Comparison of ENCODE assay signal across 8 cellular contexts in the genomic region with DNA sequence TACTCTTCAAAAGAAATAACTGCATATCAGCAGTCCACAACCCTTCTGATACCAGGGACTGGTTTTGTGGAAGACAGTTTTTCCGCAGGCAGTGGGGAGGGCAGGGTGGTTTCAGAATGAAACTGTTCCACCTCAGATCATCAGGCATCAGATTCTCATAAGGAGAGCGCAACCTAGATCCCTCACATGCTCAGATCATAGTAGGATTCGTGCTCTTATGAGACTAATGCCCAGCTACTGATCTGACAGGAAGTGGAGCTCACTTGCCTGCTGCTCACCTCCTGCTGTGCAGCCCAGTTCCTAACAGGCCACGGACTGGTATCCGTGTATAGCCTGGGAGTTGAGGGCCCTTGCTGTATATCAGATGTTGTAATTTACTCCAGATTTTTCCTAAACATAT. TPM values are rescaled to one million over a fixed set of nuclear protein-coding genes. Genes with fewer than 3 reads are reported as not detected.
DNase-seq lines count a peak whose midpoint lies in the region; ATAC-seq and TF ChIP-seq lines count a peak whose summit lies in the region.

No MANE protein-coding gene starts in this region.

- H3K27me3 Mint-ChIP-seq in CD4-positive, alpha-beta T cell = no peaks in the 10 kb centered on the region
- H3K27me3 Mint-ChIP-seq in glutamatergic neuron (ENCODE audit: unreplicated experiment) = no peaks in the 10 kb centered on the region

- DNase-seq in CD4-positive, alpha-beta T cell = peak in 1 of 10 experiments; percentile 3
- peak; percentile 30 to 40 for DNase-seq in activated T-cell treated with anti-CD3 and anti-CD28 coated beads, Interleukin-2, amount 50 U/mL, for 48 hours
- DNase-seq in esophagus squamous epithelium (lab: John Stamatoyannopoulos, UW) = no peak
- DNase-seq in ascending aorta (ENCODE audit: low spot score in 2 of 2) = no peak
- no peak for DNase-seq in glutamatergic neuron
- no peak for DNase-seq in medulla oblongata (ENCODE audit: extremely low spot score)

- CTCF ChIA-PET in CD4-positive, alpha-beta T cell (lab: Charles Lee) = interaction anchor here (1.1 to 2.5 kb wide), 3 partner anchors 10 to 51 kb away, joined by 3 to 14 read pairs (median 5); partner anchors contain the start of genes CDC73, RO60 and UCHL5

- H3K4me3 ChIP-seq in esophagus squamous epithelium (no peak overlapping the region), ascending aorta (no peak overlapping the region)

- POLR2A ChIA-PET in CD4-positive, alpha-beta T cell (lab: Charles Lee) = interaction anchor here (0.7 to 2.9 kb wide), 2 partner anchors 12 to 33 kb away, joined by 3 to 11 read pairs; partner anchors contain the start of genes RO60 and UCHL5

- H3K4me1 ChIP-seq in esophagus squamous epithelium (peaks cover 0 to 12% (median 0%) of the 10 kb centered on the region in 3 donors), ascending aorta (peaks cover 0 to 5% of the 10 kb centered on the region in 2 donors)

- H3K36me3 ChIP-seq in esophagus squamous epithelium (peaks cover 0 to 30% (median 0%) of the 10 kb centered on the region in 3 donors), ascending aorta (peaks cover 0 to 6% of the 10 kb centered on the region in 2 donors)

- H3K4me1 Mint-ChIP-seq in CD4-positive, alpha-beta T cell (ENCODE audit: low read depth) = peaks cover 51% of the 10 kb centered on the region
- H3K4me1 Mint-ChIP-seq in glutamatergic neuron (ENCODE audit: low read depth, unreplicated experiment) = peaks cover 5% of the 10 kb centered on the region

- peak; percentile 41 for ATAC-seq in CD4-positive, alpha-beta T cell (ENCODE audit: poor library complexity)
- peak; percentile 63 for ATAC-seq in GM19043 (IDR thresholded peaks at IDR 0.05; ENCODE audit: low read depth, unreplicated experiment)
- peak; percentile 51 for ATAC-seq in HG03280 (IDR thresholded peaks at IDR 0.05; ENCODE audit: unreplicated experiment)

- WGBS in esophagus squamous epithelium, 2 donors = 52 to 76% methylated on average over 5 of the region's 5 CpGs

- H3K27ac ChIP-seq in CD4-positive, alpha-beta T cell (ENCODE audit: low read depth, low read length) = no peak overlapping the region
- H3K27ac ChIP-seq in esophagus squamous epithelium (no peak overlapping the region), ascending aorta (no peak overlapping the region)

- no peak overlapping the region for H3K4me3 Mint-ChIP-seq in CD4-positive, alpha-beta T cell
- H3K4me3 Mint-ChIP-seq in glutamatergic neuron (ENCODE audit: unreplicated experiment) = no peak overlapping the region

- H3K27ac Mint-ChIP-seq in CD4-positive, alpha-beta T cell = peak overlapping the region; percentile 68
- H3K27ac Mint-ChIP-seq in glutamatergic neuron (ENCODE audit: unreplicated experiment) = no peak overlapping the region

- no peaks in the 10 kb centered on the region for H3K27me3 ChIP-seq in CD4-positive, alpha-beta T cell (ENCODE audit: control insufficient read depth, insufficient read depth, low read length)
- H3K27me3 ChIP-seq in esophagus squamous epithelium (no peaks in the 10 kb centered on the region), ascending aorta (no peaks in the 10 kb centered on the region)

- no peaks in the 10 kb centered on the region for H3K9me3 Mint-ChIP-seq in CD4-positive, alpha-beta T cell
- H3K9me3 Mint-ChIP-seq in glutamatergic neuron (ENCODE audit: unreplicated experiment) = no peaks in the 10 kb centered on the region

- intact Hi-C loops in CD4-positive, alpha-beta T cell (cut with DNase I, micrococcal nuclease) = no loop called here
- intact Hi-C loops in esophagus squamous epithelium (cut with DNase I) (no loop called here), ascending aorta (cut with DNase I) (no loop called here)

- no peak for TF ChIP-seq CTCF in CD4-positive, alpha-beta T cell (IDR thresholded peaks at IDR 0.05)
- TF ChIP-seq CTCF in esophagus squamous epithelium (IDR thresholded peaks at IDR 0.05) (no peak), ascending aorta (IDR thresholded peaks at IDR 0.05) (no peak), glutamatergic neuron (IDR thresholded peaks at IDR 0.05; ENCODE audit: partially characterized antibody, unreplicated experiment) (no peak)

- no peak for TF ChIP-seq POLR2A in esophagus squamous epithelium (IDR thresholded peaks at IDR 0.05)

- H3K36me3 Mint-ChIP-seq in CD4-positive, alpha-beta T cell (ENCODE audit: low read depth) = peaks cover 34% of the 10 kb centered on the region
- no peaks in the 10 kb centered on the region for H3K36me3 Mint-ChIP-seq in glutamatergic neuron (ENCODE audit: unreplicated experiment)

- H3K9me3 ChIP-seq in CD4-positive, alpha-beta T cell (ENCODE audit: control insufficient read depth, low read length) = no peaks in the 10 kb centered on the region
- H3K9me3 ChIP-seq in esophagus squamous epithelium (no peaks in the 10 kb centered on the region), ascending aorta (no peaks in the 10 kb centered on the region)

RNA-seq across cellular contexts. Expression of gene RO60, which starts 11.5 kb away (rescaled TPM):
- total RNA-seq in CD4-positive, alpha-beta T cell = 10 to 100 TPM; 46.1 to 46.3 TPM
- total RNA-seq in esophagus squamous epithelium = 10 to 100 TPM; 29.2 to 91.0 (median 41.7) TPM
- total RNA-seq in ascending aorta = 56.2 TPM
- 117 TPM for total RNA-seq in glutamatergic neuron (ENCODE audit: unreplicated experiment)

RNA-seq across cellular contexts. Expression of gene UCHL5, which starts 11.8 kb away (rescaled TPM):
- total RNA-seq in CD4-positive, alpha-beta T cell = 10 to 100 TPM; 16.4 to 19.2 TPM
- 10 to 100 TPM; 27.1 to 51.4 (median 37.6) TPM for total RNA-seq in esophagus squamous epithelium
- total RNA-seq in ascending aorta = 4.2 TPM
- total RNA-seq in glutamatergic neuron (ENCODE audit: unreplicated experiment) = 25.9 TPM

RNA-seq across cellular contexts. Expression of gene GLRX2, which starts 34.3 kb away (rescaled TPM):
- total RNA-seq in CD4-positive, alpha-beta T cell = 1 to 10 TPM; 4.3 to 5.5 TPM
- total RNA-seq in esophagus squamous epithelium = 10 to 100 TPM in 2 of 4 donors, 1 to 10 TPM in 2; 2.3 to 19.9 (median 11.8) TPM
- 2.8 TPM for total RNA-seq in ascending aorta
- total RNA-seq in glutamatergic neuron (ENCODE audit: unreplicated experiment) = 7.2 TPM

RNA-seq across cellular contexts. Expression of gene CDC73, which starts 50.9 kb away (rescaled TPM):
- total RNA-seq in CD4-positive, alpha-beta T cell = 10 to 100 TPM; 65.4 to 66.5 TPM
- total RNA-seq in esophagus squamous epithelium (10 to 100 TPM; 17.3 to 39.5 (median 26.6) TPM), ascending aorta (26.5 TPM), glutamatergic neuron (ENCODE audit: unreplicated experiment) (40.0 TPM)

Comparison
In these comparisons a context has a peak if more than half of its experiments do, and no peak if none do; other contexts are left out.
1. DNase-seq: peak in activated T-cell treated with anti-CD3 and anti-CD28 coated beads, Interleukin-2, amount 50 U/mL, for 48 hours (2 of 2); none in esophagus squamous epithelium (single experiment), ascending aorta (0 of 2), glutamatergic neuron (single experiment) and medulla oblongata (single experiment).
2. Peak in every context shown above with its lines, with median percentiles within 50 percentile points of each other: ATAC-seq.